In genomic region chr9:7164440-7165349, GRCh38 we compare ENCODE assay signal across 19 cellular contexts.
DNase-seq lines count a peak whose midpoint lies in the region; ATAC-seq and TF ChIP-seq lines count a peak whose summit lies in the region.
"Had no signal": no experiment of that assay in that cellular context is flagged by ENCODE, and none has a peak within 500 bp of the region (broad histone marks: within the 10 kb centered on the region; RNA-seq: fewer than 3 reads in every experiment).

No MANE protein-coding gene starts in this region.

- CTCF ChIA-PET in activated naive CD4-positive, alpha-beta T cell treated with anti-CD3 and anti-CD28 coated beads, Interleukin-2, amount 10 ng/mL, durations not matched to agents 7 days and 5 days (lab: Charles Lee), result no interaction called here

- H3K9me3 ChIP-seq in T-helper 17 cell (ENCODE audit: control insufficient read depth, low read length, poor library complexity, severe bottlenecking) (no peaks in the 10 kb centered on the region), mucosa of descending colon (no peaks in the 10 kb centered on the region)

- no peak for DNase-seq in activated naive CD4-positive, alpha-beta T cell treated with anti-CD3 and anti-CD28 coated beads, Interleukin-2, amount 10 ng/mL, durations not matched to agents 7 days and 5 days
- DNase-seq in activated naive CD4-positive, alpha-beta T cell (lab: John Stamatoyannopoulos, UW), result no peak
- DNase-seq in T-helper 17 cell (no peak), mucosa of descending colon (peak in 2 of 3 donors; percentile 50 to 57), SW 1271 (lab: John Stamatoyannopoulos, UW) (no peak), SKM-1 treated with dmso at 0.1 percent for 144 hours (lab: John Stamatoyannopoulos, UW; ENCODE audit: unreplicated experiment) (no peak), RKO (ENCODE audit: low spot score) (no peak)
- DNase-seq in central memory CD4-positive, alpha-beta T cell, result no peak
- DNase-seq: CD4-positive, alpha-beta T cell; DMS153; GDM1; H7; NCI-H1436; NCI-H2029; NCI-H2171; NCI-H446; NCI-H526 treated with DMSO at 0.1 percent for 48 hours; Right ventricle myocardium superior had no signal

- no peak for TF ChIP-seq CTCF in mucosa of descending colon (IDR thresholded peaks at IDR 0.05)

- ATAC-seq in T-helper 17 cell (no peak), mucosa of descending colon (peak; percentile 79)

- intact Hi-C loops in mucosa of descending colon (cut with DNase I, micrococcal nuclease), result no loop called here

- no peaks in the 10 kb centered on the region for H3K4me1 ChIP-seq in mucosa of descending colon (ENCODE audit: low read depth)

- H3K4me1 Mint-ChIP-seq in activated naive CD4-positive, alpha-beta T cell treated with anti-CD3 and anti-CD28 coated beads, Interleukin-2, amount 10 ng/mL, durations not matched to agents 7 days and 5 days, result peaks cover 2% of the 10 kb centered on the region
- peaks cover 12% of the 10 kb centered on the region for H3K4me1 Mint-ChIP-seq in T-helper 17 cell

- H3K4me3 ChIP-seq in mucosa of descending colon, result no peak overlapping the region

- H3K27me3 Mint-ChIP-seq in activated naive CD4-positive, alpha-beta T cell treated with anti-CD3 and anti-CD28 coated beads, Interleukin-2, amount 10 ng/mL, durations not matched to agents 7 days and 5 days, result no peaks in the 10 kb centered on the region
- H3K27me3 Mint-ChIP-seq in T-helper 17 cell, result no peaks in the 10 kb centered on the region
- H3K27me3 Mint-ChIP-seq: B cell; CD4-positive, alpha-beta T cell had no signal

- H3K4me3 Mint-ChIP-seq in activated naive CD4-positive, alpha-beta T cell treated with anti-CD3 and anti-CD28 coated beads, Interleukin-2, amount 10 ng/mL, durations not matched to agents 7 days and 5 days, result no peak overlapping the region
- H3K4me3 Mint-ChIP-seq in T-helper 17 cell, result no peak overlapping the region
- H3K4me3 Mint-ChIP-seq: B cell; CD4-positive, alpha-beta T cell had no signal

- peaks cover 34% of the 10 kb centered on the region for H3K36me3 Mint-ChIP-seq in activated naive CD4-positive, alpha-beta T cell treated with anti-CD3 and anti-CD28 coated beads, Interleukin-2, amount 10 ng/mL, durations not matched to agents 7 days and 5 days
- H3K36me3 Mint-ChIP-seq in T-helper 17 cell (ENCODE audit: low read depth), result peaks cover 16% of the 10 kb centered on the region

- H3K27ac Mint-ChIP-seq in activated naive CD4-positive, alpha-beta T cell treated with anti-CD3 and anti-CD28 coated beads, Interleukin-2, amount 10 ng/mL, durations not matched to agents 7 days and 5 days, result peak overlapping the region; percentile 50
- H3K27ac Mint-ChIP-seq in T-helper 17 cell, result peak overlapping the region; percentile 32
- H3K27ac Mint-ChIP-seq: B cell; CD4-positive, alpha-beta T cell had no signal

- H3K36me3 ChIP-seq in mucosa of descending colon (ENCODE audit: low read depth), result no peaks in the 10 kb centered on the region

- H3K9me3 Mint-ChIP-seq in activated naive CD4-positive, alpha-beta T cell treated with anti-CD3 and anti-CD28 coated beads, Interleukin-2, amount 10 ng/mL, durations not matched to agents 7 days and 5 days, result peaks cover 2% of the 10 kb centered on the region
- H3K9me3 Mint-ChIP-seq: CD4-positive, alpha-beta T cell had no signal

Comparison
In these comparisons a context has a peak if more than half of its experiments do, and no peak if none do; other contexts are left out.
1. DNase-seq: peak in mucosa of descending colon (2 of 3); none in activated naive CD4-positive, alpha-beta T cell treated with anti-CD3 and anti-CD28 coated beads, Interleukin-2, amount 10 ng/mL, durations not matched to agents 7 days and 5 days (single experiment), activated naive CD4-positive, alpha-beta T cell (0 of 4), T-helper 17 cell (0 of 3), central memory CD4-positive, alpha-beta T cell (single experiment), SW 1271 (0 of 2), SKM-1 treated with dmso at 0.1 percent for 144 hours (single experiment) and RKO (single experiment).